ENCODE assay signal across 26 cellular contexts in the genomic region with DNA sequence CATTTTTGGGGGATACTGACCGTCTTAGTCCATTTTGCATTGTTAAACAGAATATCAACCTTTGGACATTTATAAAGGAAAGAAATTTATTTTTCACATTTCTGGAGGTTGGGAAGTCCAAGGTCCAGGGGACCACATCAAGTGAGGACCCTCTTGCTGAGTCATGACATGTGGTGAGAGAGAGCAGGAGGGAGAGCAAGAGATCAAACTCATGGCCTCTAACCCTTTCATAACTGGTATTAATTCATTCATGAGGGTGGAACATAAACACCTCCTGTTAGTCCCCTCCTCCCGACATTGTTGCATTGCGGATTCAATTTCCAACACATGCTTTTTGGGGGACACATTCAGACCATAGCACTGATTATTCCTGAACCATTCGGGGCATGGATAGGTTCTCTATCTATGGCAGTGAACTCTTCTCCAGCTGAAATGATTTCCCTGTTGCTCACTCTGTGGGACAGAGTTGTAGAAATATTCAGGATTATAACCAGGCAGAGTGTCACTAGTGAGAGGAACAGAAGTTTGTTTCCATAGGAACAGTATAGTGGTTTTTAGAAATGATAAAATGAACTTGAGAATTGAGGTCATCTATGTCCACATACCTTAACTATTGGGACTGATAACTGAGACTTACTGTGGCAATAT.
"Had no signal": no experiment of that assay in that cellular context is flagged by ENCODE, and none has a peak within 500 bp of the region (broad histone marks: within the 10 kb centered on the region; RNA-seq: fewer than 3 reads in every experiment).

No MANE protein-coding gene starts in this region.

- H3K27me3 Mint-ChIP-seq: type B pancreatic cell had no signal

- H3K27me3 ChIP-seq: neural progenitor cell, ovary, right atrium auricular region, sigmoid colon, suprapubic skin, thyroid gland, uterus had no signal

- H3K4me1 Mint-ChIP-seq: memory B cell, natural killer cell, neural progenitor cell had no signal

- H3K9me3 ChIP-seq: lower lobe of right lung, ovary, right atrium auricular region, sigmoid colon, suprapubic skin, thyroid gland, uterus had no signal

- H3K4me1 ChIP-seq: lower lobe of right lung, neural progenitor cell, right atrium auricular region, sigmoid colon, suprapubic skin, thyroid gland, uterus had no signal

- H3K4me3 ChIP-seq: coronary artery, lower lobe of right lung, neural progenitor cell, ovary, right atrium auricular region, sigmoid colon, smooth muscle cell, suprapubic skin, thyroid gland, uterus had no signal

- H3K27ac ChIP-seq: coronary artery, lower lobe of right lung, neural progenitor cell, ovary, right atrium auricular region, sigmoid colon, suprapubic skin, thyroid gland, uterus had no signal

- H3K36me3 Mint-ChIP-seq: memory B cell, mesothelial cell of epicardium, natural killer cell, neural progenitor cell, type B pancreatic cell had no signal

- ATAC-seq: left lobe of liver, lower lobe of right lung, natural killer cell had no signal

- H3K36me3 ChIP-seq: lower lobe of right lung, neural progenitor cell, ovary, right atrium auricular region, sigmoid colon, suprapubic skin, thyroid gland, uterus had no signal

- H3K4me3 Mint-ChIP-seq: endodermal cell, memory B cell, mesothelial cell of epicardium, natural killer cell, neural progenitor cell, type B pancreatic cell had no signal

- FAIRE-seq: endothelial cell of umbilical vein had no signal

- H3K27ac Mint-ChIP-seq: endodermal cell, memory B cell, mesothelial cell of epicardium, natural killer cell, neural progenitor cell, type B pancreatic cell had no signal

- H3K9me3 Mint-ChIP-seq: endodermal cell, memory B cell, mesothelial cell of epicardium, natural killer cell, neural progenitor cell, type B pancreatic cell had no signal

- DNase-seq: effector CD4-positive, alpha-beta T cell; endodermal cell; erythroblast; foreskin melanocyte; head of caudate nucleus; hypothalamus; islet precursor cell; lower lobe of right lung; natural killer cell; nucleus accumbens; ovary; sigmoid colon; stimulated activated CD4-positive, alpha-beta T cell treated with anti-CD3 and anti-CD28 coated beads, Interleukin-2, amount 100 ng/mL, for 48 hours; stimulated activated naive CD4-positive, alpha-beta T cell treated with Interleukin-2 at 50 U/mL for 16 hours; thyroid gland; uterus had no signal
